14 cellular contexts compared by ENCODE assay signal in the genomic region with DNA sequence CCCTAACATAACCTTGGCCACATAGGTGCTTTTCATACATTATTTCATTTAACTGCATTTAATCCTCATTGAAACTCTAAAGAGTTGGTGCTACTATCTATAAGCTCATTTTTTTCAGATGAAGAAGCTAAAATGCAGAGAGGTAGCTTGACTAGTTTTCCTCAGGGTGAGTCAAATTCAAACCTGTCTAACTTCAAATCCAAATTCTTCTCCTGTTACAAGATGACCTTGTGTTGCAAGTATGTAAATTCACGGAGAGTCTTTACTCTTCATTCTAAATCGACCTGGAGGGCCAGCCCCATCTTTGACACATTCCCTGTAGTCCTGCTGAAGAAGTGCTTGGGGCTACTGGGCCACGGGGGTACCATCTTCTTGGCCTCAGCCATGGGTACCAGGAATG. TPM values are rescaled to one million over a fixed set of nuclear protein-coding genes. Genes with fewer than 3 reads are reported as not detected.
A peak's percentile ranks its signal among the peaks of the same experiment; 100 is the strongest.
DNase-seq lines count a peak whose midpoint lies in the region; ATAC-seq, FAIRE-seq and TF ChIP-seq lines count a peak whose summit lies in the region.
"Had no signal": no experiment of that assay in that cellular context is flagged by ENCODE, and none has a peak within 500 bp of the region (broad histone marks: within the 10 kb centered on the region; RNA-seq: fewer than 3 reads in every experiment).

No MANE protein-coding gene starts in this region.

- H3K9ac ChIP-seq in GM12878 (ENCODE audit: control insufficient read depth, insufficient read depth, low read length), result no peak overlapping the region
- H3K9ac ChIP-seq: BLaER1 had no signal

- TF ChIP-seq RAD21 in GM12878 (IDR thresholded peaks at IDR 0.05; ENCODE audit: insufficient read depth, low read depth, low read length), result no peak

- TF ChIP-seq POLR2A in GM12878 (IDR thresholded peaks at IDR 0.05; ENCODE audit: low read depth, low read length), result no peak
- no peak for TF ChIP-seq POLR2A in esophagus muscularis mucosa (IDR thresholded peaks at IDR 0.05; ENCODE audit: low read depth)

- no peaks in the 10 kb centered on the region; the same call in 1 of the 2 replicates for H3K4me1 ChIP-seq in GM23338 (ENCODE audit: insufficient read depth)
- H3K4me1 ChIP-seq in GM12878 (ENCODE audit: control insufficient read depth, insufficient read depth, low read length), result no peaks in the 10 kb centered on the region
- peaks cover 0 to 16% (median 13%) of the 10 kb centered on the region in 4 donors for H3K4me1 ChIP-seq in esophagus muscularis mucosa
- H3K4me1 ChIP-seq: BLaER1 had no signal

- H3K9me3 Mint-ChIP-seq in GM23338 (no peaks in the 10 kb centered on the region), nephron (no peaks in the 10 kb centered on the region)
- H3K9me3 Mint-ChIP-seq in naive thymus-derived CD8-positive, alpha-beta T cell, result no peaks in the 10 kb centered on the region

- peaks cover 13% of the 10 kb centered on the region; the same call in 2 of the 3 replicates for H3K4me1 Mint-ChIP-seq in GM23338
- peaks cover 9% of the 10 kb centered on the region for H3K4me1 Mint-ChIP-seq in nephron
- H3K4me1 Mint-ChIP-seq in naive thymus-derived CD8-positive, alpha-beta T cell, result no peaks in the 10 kb centered on the region
- H3K4me1 Mint-ChIP-seq: CD4-positive, CD25-positive, alpha-beta regulatory T cell had no signal

- ATAC-seq in GM23338 (no peak), GM12878 (no peak), GM18511 (IDR thresholded peaks at IDR 0.05; ENCODE audit: unreplicated experiment) (no peak), GM21825 (IDR thresholded peaks at IDR 0.05; ENCODE audit: unreplicated experiment) (no peak)
- no peak for ATAC-seq in naive thymus-derived CD8-positive, alpha-beta T cell
- ATAC-seq: HCT116 had no signal

- BruUV-seq in GM12878 (replicated peaks; lab: Mats Ljungman, UMichigan), result no TSS peak

- H3K79me2 ChIP-seq in GM23338 (replicated peaks; ENCODE audit: insufficient read depth), result no peaks in the 10 kb centered on the region
- no peaks in the 10 kb centered on the region for H3K79me2 ChIP-seq in GM12878 (ENCODE audit: control insufficient read depth, insufficient read depth, low read length)

- no peak overlapping the region for H3K4me2 ChIP-seq in GM23338
- H3K4me2 ChIP-seq in GM12878 (ENCODE audit: control insufficient read depth, insufficient read depth), result no peak overlapping the region
- H3K4me2 ChIP-seq: BLaER1 had no signal

- H3K27me3 Mint-ChIP-seq in GM23338 (ENCODE audit: insufficient read depth, low read depth, poor library complexity), result no peaks in the 10 kb centered on the region
- H3K27me3 Mint-ChIP-seq in nephron (ENCODE audit: low read depth), result peaks cover 4% of the 10 kb centered on the region
- peaks cover 5 to 35% (median 16%) of the 10 kb centered on the region in 5 donors for H3K27me3 Mint-ChIP-seq in naive thymus-derived CD8-positive, alpha-beta T cell

- H3K4me3 Mint-ChIP-seq in GM23338 (no peak overlapping the region), nephron (no peak overlapping the region)
- H3K4me3 Mint-ChIP-seq in naive thymus-derived CD8-positive, alpha-beta T cell, result no peak overlapping the region
- H3K4me3 Mint-ChIP-seq: CD4-positive, CD25-positive, alpha-beta regulatory T cell had no signal

- H3K27ac Mint-ChIP-seq in GM23338, result 0 out of 2 replicates have a peak overlapping the region, but pooled peaks have one; percentile 26
- peak overlapping the region in 2 of 3 experiments; percentile 30 to 56 for H3K27ac Mint-ChIP-seq in nephron
- peak overlapping the region in 1 of 10 donors; percentile 35 for H3K27ac Mint-ChIP-seq in naive thymus-derived CD8-positive, alpha-beta T cell
- H3K27ac Mint-ChIP-seq: CD4-positive, CD25-positive, alpha-beta regulatory T cell had no signal

- H3K4me3 ChIP-seq in GM23338 (no peak overlapping the region), GM12878 (no peak overlapping the region), esophagus muscularis mucosa (no peak overlapping the region)
- H3K4me3 ChIP-seq: BLaER1 had no signal

- FAIRE-seq in GM12878 (lab: Jason Lieb, UNC), result peak; percentile 38
- FAIRE-seq: GM12891 had no signal

- H3F3A ChIP-seq in GM23338 (replicated peaks; ENCODE audit: low read depth), result no peaks in the 10 kb centered on the region

- no peaks in the 10 kb centered on the region for H4K20me1 ChIP-seq in GM23338 (replicated peaks; ENCODE audit: insufficient read depth)
- no peaks in the 10 kb centered on the region for H4K20me1 ChIP-seq in GM12878 (ENCODE audit: control insufficient read depth, insufficient read depth)
- H4K20me1 ChIP-seq: BLaER1 had no signal

- SMC1A ChIA-PET in GM12878 (lab: Charles Lee; ENCODE audit: uncharacterized antibody, unreplicated experiment), result interaction anchor here (1.1 to 1.8 kb wide), 6 partner anchors 10 to 223 kb away, joined by 3 to 7 read pairs (median 3); no protein-coding TSS in a partner anchor

- no peak for TF ChIP-seq EP300 in GM12878 (IDR thresholded peaks at IDR 0.05; ENCODE audit: borderline replicate concordance in 1 of 2, control insufficient read depth in 1 of 2, low read depth in 2 of 2, low read length in 2 of 2)
- no peak for TF ChIP-seq EP300 in esophagus muscularis mucosa (IDR thresholded peaks at IDR 0.05)

- 17% methylated on average over 3 of the region's 3 CpGs for WGBS in GM12878 (ENCODE audit: insufficient coverage, insufficient replicate concordance, low lambda C conversion rate, missing lambda C conversion rate)
- WGBS in esophagus muscularis mucosa, result 86% methylated on average over 3 of the region's 3 CpGs

- intact Hi-C loops in GM12878 (cut with micrococcal nuclease; ENCODE audit: unreplicated experiment) (loop anchor here (10.0 kb wide), 1 partner anchor 352 kb away; no protein-coding TSS in a partner anchor), esophagus muscularis mucosa (cut with DNase I) (loop anchor here (10.0 kb wide), 3 partner anchors 288 to 772 kb away; no protein-coding TSS in a partner anchor)

- TF ChIP-seq CTCF in GM23338 (conservative IDR thresholded peaks at IDR 0.05; ENCODE audit: low read depth in 2 of 2) (no peak), GM12878 (IDR thresholded peaks at IDR 0.05 in 2 of 3, conservative IDR thresholded peaks at IDR 0.05 in 1 of 3; ENCODE audit: control insufficient read depth in 2 of 3, extremely low read depth in 1 of 3, insufficient read depth in 1 of 3, low read depth in 3 of 3, low read length in 3 of 3) (no peak), esophagus muscularis mucosa (IDR thresholded peaks at IDR 0.05) (no peak), nephron (IDR thresholded peaks at IDR 0.05; ENCODE audit: unreplicated experiment in 3 of 3) (no peak)

- DNase-seq in GM23338 (ENCODE audit: low spot score), result no peak
- no peak for DNase-seq in GM12878 (ENCODE audit: low read depth, low spot score)
- DNase-seq in esophagus muscularis mucosa (ENCODE audit: extremely low spot score), result peak; percentile 34
- DNase-seq in T-helper 1 cell, result no peak
- no peak for DNase-seq in naive thymus-derived CD8-positive, alpha-beta T cell
- DNase-seq: 8988T; AML-193; CD4-positive, CD25-positive, alpha-beta regulatory T cell had no signal

- H3K36me3 ChIP-seq in GM23338 (ENCODE audit: insufficient read depth), result no peaks in the 10 kb centered on the region
- no peaks in the 10 kb centered on the region for H3K36me3 ChIP-seq in GM12878 (ENCODE audit: control insufficient read depth in 2 of 2, insufficient read depth in 2 of 2, low read length in 1 of 2)
- H3K36me3 ChIP-seq in esophagus muscularis mucosa, result no peaks in the 10 kb centered on the region
- H3K36me3 ChIP-seq: BLaER1 had no signal

- H3K9me3 ChIP-seq in GM12878 (replicated peaks; ENCODE audit: control insufficient read depth, insufficient read depth, low read length) (no peaks in the 10 kb centered on the region), esophagus muscularis mucosa (no peaks in the 10 kb centered on the region)
- H3K9me3 ChIP-seq: BLaER1 had no signal

- POLR2A ChIA-PET in GM12878 (lab: Charles Lee), result no interaction called here
- POLR2A ChIA-PET in naive thymus-derived CD8-positive, alpha-beta T cell (lab: Charles Lee), result no interaction called here

- in situ Hi-C loops in GM12878 (cut with MboI), result no loop called here

- H3K9me2 ChIP-seq in GM23338 (ENCODE audit: insufficient read depth), result 0 out of 2 replicates have a peak, but pooled peaks cover 3% of the 10 kb centered on the region

- H2AFZ ChIP-seq in GM23338, result no peak overlapping the region
- H2AFZ ChIP-seq in GM12878 (ENCODE audit: control insufficient read depth, low read depth, low read length), result no peak overlapping the region

- H3K27me3 ChIP-seq in GM23338 (ENCODE audit: insufficient read depth) (no peaks in the 10 kb centered on the region), GM12878 (replicated peaks in 1 of 2; ENCODE audit: control insufficient read depth in 2 of 2, insufficient read depth in 2 of 2, low read length in 1 of 2) (peaks cover 0 to 14% of the 10 kb centered on the region in 2 experiments; a peak in 2 of 4 replicates), esophagus muscularis mucosa (no peaks in the 10 kb centered on the region)
- H3K27me3 ChIP-seq: BLaER1 had no signal

- H3K36me3 Mint-ChIP-seq in GM23338 (ENCODE audit: low read depth), result no peaks in the 10 kb centered on the region
- H3K36me3 Mint-ChIP-seq in nephron (ENCODE audit: low read depth), result no peaks in the 10 kb centered on the region
- no peaks in the 10 kb centered on the region for H3K36me3 Mint-ChIP-seq in naive thymus-derived CD8-positive, alpha-beta T cell
- H3K36me3 Mint-ChIP-seq: CD4-positive, CD25-positive, alpha-beta regulatory T cell had no signal

- RAD21 ChIA-PET in GM12878 (lab: Charles Lee; ENCODE audit: unreplicated experiment), result interaction anchor here (1.3 to 1.5 kb wide), 2 partner anchors 8 to 540 kb away, joined by 4 read pairs; a partner anchor contains a TSS

- H3K27ac ChIP-seq in GM23338 (ENCODE audit: low read depth), result no peak overlapping the region
- H3K27ac ChIP-seq in GM12878 (ENCODE audit: control insufficient read depth, insufficient read depth), result no peak overlapping the region
- no peak overlapping the region for H3K27ac ChIP-seq in esophagus muscularis mucosa (replicated peaks in 1 of 4)
- H3K27ac ChIP-seq: BLaER1 had no signal

- CTCF ChIA-PET in GM12878 (lab: Yijun Ruan, JAX), result interaction anchor here (1.0 to 1.6 kb wide), 3 partner anchors 228 to 1050 kb away, joined by 3 to 5 read pairs (median 4); no protein-coding TSS in a partner anchor

RNA-seq across cellular contexts. Expression of a gene that starts 8.2 kb away (rescaled TPM):
- total RNA-seq in GM23338 (2014; rRNA removed; shearing (Covaris generic)), result 3.7 and 5.5 TPM in 2 replicates
- 1.6 TPM in 2 replicates for polyA plus RNA-seq in GM23338 (2016; fragmentation: Nextera tagmentation; extraction: Ambion mirVana)
- 124 and 128 TPM in 2 replicates for total RNA-seq in GM12878 (2013; cell fraction: nucleolus; rRNA removed)
- total RNA-seq in GM12878 (2014; rRNA removed), result 13.5 and 13.7 TPM in 2 replicates
- 11.9 and 12.5 TPM in 2 replicates for total RNA-seq in GM12878 (2014; rRNA removed; fragmentation: Illumina TruSeq; extraction: Trizol)
- 23.7 and 29.7 TPM in 2 replicates for total RNA-seq in GM12878 (2021)
- 1.9 TPM for polyA plus RNA-seq in GM12878 (2011; ENCODE audit: low read depth)
- 15.0 and 15.4 TPM in 2 replicates for polyA plus RNA-seq in GM12878 (2011; rRNA removed)
- 8.8 and 10.3 TPM in 2 replicates for polyA plus RNA-seq in GM12878 (2011; cell fraction: cytosol; rRNA removed)
- 31.0 and 32.9 TPM in 2 replicates for polyA plus RNA-seq in GM12878 (2011; cell fraction: nucleus; rRNA removed)
- polyA plus RNA-seq in GM12878 (2012), result 2.0 and 3.2 TPM in 2 replicates
- polyA plus RNA-seq in GM12878 (2014; fragmentation: Illumina TruSeq; extraction: Trizol), result 9.7 and 10.3 TPM in 2 replicates
- polyA plus RNA-seq in GM12878 (2014; fragmentation: Nextera tagmentation; extraction: Ambion mirVana), result 1 to 10 TPM in 1 of 2 experiments, under 1 TPM in 1; 0.99 to 2.6 TPM
- polyA plus RNA-seq in GM12878 (2014; rRNA removed), result 6.9 and 7.0 TPM in 2 replicates
- polyA plus RNA-seq in GM12878 (2016; fragmentation: Nextera tagmentation; extraction: Ambion mirVana), result 1 to 10 TPM; 4.0 to 4.3 TPM
- polyA minus RNA-seq in GM12878 (2011; rRNA and poly(A)+ RNA removed), result 41.5 and 46.6 TPM in 2 replicates
- polyA minus RNA-seq in GM12878 (2011; cell fraction: cytosol; rRNA and poly(A)+ RNA removed), result 9.6 and 12.1 TPM in 2 replicates
- 77.5 and 127 TPM in 2 replicates for polyA minus RNA-seq in GM12878 (2011; cell fraction: nucleus; rRNA and poly(A)+ RNA removed)
- 10 to 100 TPM; 40.9 to 86.5 (median 65.1) TPM for total RNA-seq in esophagus muscularis mucosa
- total RNA-seq in naive thymus-derived CD8-positive, alpha-beta T cell, result 1 to 10 TPM; 1.6 TPM
- under 1 TPM in 1 of 3 donors, not detected in 2; 0.16 TPM for polyA plus RNA-seq in naive thymus-derived CD8-positive, alpha-beta T cell
